8 cellular contexts compared by ENCODE assay signal in genomic region chr3:51390186-51390585, GRCh38.
A peak's percentile ranks its signal among the peaks of the same experiment; 100 is the strongest.
DNase-seq lines count a peak whose midpoint lies in the region; ATAC-seq and TF ChIP-seq lines count a peak whose summit lies in the region.

No MANE protein-coding gene starts in this region.

- H3K36me3 ChIP-seq in BLaER1 (peaks cover 59% of the 10 kb centered on the region), KOPT-K1 (ENCODE audit: insufficient read depth, low read length) (peaks cover 80% of the 10 kb centered on the region), neutrophil (peaks cover 35% of the 10 kb centered on the region)
- H3K36me3 ChIP-seq in effector memory CD4-positive, alpha-beta T cell (ENCODE audit: control insufficient read depth, insufficient read depth, low read length), result peaks cover 49% of the 10 kb centered on the region

- peaks cover 70% of the 10 kb centered on the region for H4K20me1 ChIP-seq in BLaER1

- DNase-seq in effector memory CD4-positive, alpha-beta T cell, result no peak
- no peak for DNase-seq in NCI-H748 (lab: John Stamatoyannopoulos, UW; ENCODE audit: unreplicated experiment)
- no peak for DNase-seq in SW 1271 (lab: John Stamatoyannopoulos, UW)
- DNase-seq in HEK293T (ENCODE audit: extremely low spot score), result no peak

- H3K4me3 ChIP-seq in BLaER1 (peak overlapping the region; percentile 90), neutrophil (ENCODE audit: low read depth in 1 of 2, low read length in 1 of 2) (peak overlapping the region; percentile 65 to 69)
- no peak overlapping the region for H3K4me3 ChIP-seq in effector memory CD4-positive, alpha-beta T cell (ENCODE audit: insufficient read depth, low read depth, low read length, poor library complexity, severe bottlenecking)

- peak overlapping the region; percentile 98 for H3K27ac ChIP-seq in BLaER1
- peak overlapping the region; percentile 74 for H3K27ac ChIP-seq in KOPT-K1 (ENCODE audit: low read depth, low read length, poor library complexity, severe bottlenecking)
- H3K27ac ChIP-seq in effector memory CD4-positive, alpha-beta T cell (ENCODE audit: insufficient read depth, low read length, poor library complexity, severe bottlenecking), result peak overlapping the region; percentile 63
- H3K27ac ChIP-seq in neutrophil, result peak overlapping the region; percentile 90

- H3K9me3 ChIP-seq in BLaER1 (no peaks in the 10 kb centered on the region), KOPT-K1 (ENCODE audit: insufficient read depth, low read length, poor library complexity, severe bottlenecking) (no peaks in the 10 kb centered on the region), neutrophil (no peaks in the 10 kb centered on the region)
- no peaks in the 10 kb centered on the region for H3K9me3 ChIP-seq in effector memory CD4-positive, alpha-beta T cell (ENCODE audit: control insufficient read depth, low read length)

- POLR2A ChIA-PET in HEK293T (lab: Yijun Ruan, JAX), result interaction anchor here (0.8 to 3.1 kb wide), 3 partner anchors 11 to 109 kb away, joined by 3 to 16 read pairs (median 4); partner anchors contain the start of gene DCAF1

- CTCF ChIA-PET in HEK293T (lab: Yijun Ruan, JAX), result interaction anchor here (1.0 to 1.6 kb wide), 6 partner anchors 44 to 762 kb away, joined by 3 to 4 read pairs (median 3); partner anchors contain the start of gene DOCK3

- H3K9ac ChIP-seq in BLaER1, result peak overlapping the region; percentile 99

- H3K4me1 ChIP-seq in BLaER1 (peaks cover 83% of the 10 kb centered on the region), neutrophil (ENCODE audit: control insufficient read depth in 1 of 2, insufficient read depth in 1 of 2, low read depth in 1 of 2, low read length in 1 of 2) (peaks cover 43 to 46% of the 10 kb centered on the region in 2 experiments)
- H3K4me1 ChIP-seq in effector memory CD4-positive, alpha-beta T cell (ENCODE audit: control insufficient read depth, insufficient read depth, low read length, poor library complexity, severe bottlenecking), result peaks cover 58% of the 10 kb centered on the region

- no peak for ATAC-seq in HG02588 (IDR thresholded peaks at IDR 0.05; ENCODE audit: unreplicated experiment)

- no peak for TF ChIP-seq CTCF in neutrophil (IDR thresholded peaks at IDR 0.05)

- peak overlapping the region; percentile 88 for H3K4me2 ChIP-seq in BLaER1

- H3K27me3 ChIP-seq in BLaER1 (no peaks in the 10 kb centered on the region), neutrophil (no peaks in the 10 kb centered on the region)
- H3K27me3 ChIP-seq in effector memory CD4-positive, alpha-beta T cell (replicated peaks; ENCODE audit: control insufficient read depth, insufficient read depth, low read length, poor library complexity, severe bottlenecking), result no peaks in the 10 kb centered on the region

TF ChIP-seq in HEK293T, 16 proteins besides CTCF, POLR2A, EP300 and RAD21:
- TF ChIP-seq ARNT (IDR thresholded peaks at IDR 0.05), result no peak
- no peak for TF ChIP-seq FOXK2 (IDR thresholded peaks at IDR 0.05)
- no peak for TF ChIP-seq CTBP1 (IDR thresholded peaks at IDR 0.05; ENCODE audit: borderline replicate concordance)
- TF ChIP-seq BHLHE40 (IDR thresholded peaks at IDR 0.05; ENCODE audit: borderline replicate concordance), result no peak
- TF ChIP-seq LEF1 (IDR thresholded peaks at IDR 0.05; ENCODE audit: borderline replicate concordance), result no peak
- TF ChIP-seq FOXM1 (IDR thresholded peaks at IDR 0.05; ENCODE audit: borderline replicate concordance), result no peak
- no peak for TF ChIP-seq L3MBTL2 (conservative IDR thresholded peaks at IDR 0.05)
- TF ChIP-seq ELF4 (IDR thresholded peaks at IDR 0.05), result no peak
- no peak for TF ChIP-seq FOXA1 (IDR thresholded peaks at IDR 0.05)
- TF ChIP-seq ZNF384 (IDR thresholded peaks at IDR 0.05), result no peak
- TF ChIP-seq NFRKB (IDR thresholded peaks at IDR 0.05), result no peak
- TF ChIP-seq, protein P1, sequence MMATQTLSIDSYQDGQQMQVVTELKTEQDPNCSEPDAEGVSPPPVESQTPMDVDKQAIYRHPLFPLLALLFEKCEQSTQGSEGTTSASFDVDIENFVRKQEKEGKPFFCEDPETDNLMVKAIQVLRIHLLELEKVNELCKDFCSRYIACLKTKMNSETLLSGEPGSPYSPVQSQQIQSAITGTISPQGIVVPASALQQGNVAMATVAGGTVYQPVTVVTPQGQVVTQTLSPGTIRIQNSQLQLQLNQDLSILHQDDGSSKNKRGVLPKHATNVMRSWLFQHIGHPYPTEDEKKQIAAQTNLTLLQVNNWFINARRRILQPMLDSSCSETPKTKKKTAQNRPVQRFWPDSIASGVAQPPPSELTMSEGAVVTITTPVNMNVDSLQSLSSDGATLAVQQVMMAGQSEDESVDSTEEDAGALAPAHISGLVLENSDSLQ (IDR thresholded peaks at IDR 0.05), result no peak
- no peak for TF ChIP-seq HDGF (IDR thresholded peaks at IDR 0.05; ENCODE audit: borderline replicate concordance)
- no peak for TF ChIP-seq TARDBP (IDR thresholded peaks at IDR 0.05)
